Comparison of ENCODE assay signal across 26 cellular contexts in the genomic region with DNA sequence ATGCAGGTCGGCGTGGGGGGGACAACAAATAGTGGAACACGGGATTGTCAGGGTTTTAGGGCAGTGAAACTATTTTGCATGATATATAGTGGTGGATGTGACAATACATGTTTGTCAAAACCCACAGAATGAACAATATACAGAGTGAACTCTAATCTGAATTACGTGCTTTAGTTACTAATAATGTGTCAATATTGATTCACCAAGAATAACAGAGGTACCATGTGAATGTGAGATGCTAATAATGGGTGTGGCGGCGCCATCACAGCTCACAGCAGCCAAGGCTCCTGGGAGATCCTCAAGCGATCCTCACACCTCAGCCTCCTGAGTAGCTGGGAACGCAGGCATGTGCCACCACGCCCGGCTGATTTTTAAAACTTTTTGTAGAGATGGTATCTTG. TPM values are rescaled to one million over a fixed set of nuclear protein-coding genes. Genes with fewer than 3 reads are reported as not detected.
DNase-seq lines count a peak whose midpoint lies in the region; ATAC-seq, FAIRE-seq and TF ChIP-seq lines count a peak whose summit lies in the region.
"Had no signal": no experiment of that assay in that cellular context is flagged by ENCODE, and none has a peak within 500 bp of the region (broad histone marks: within the 10 kb centered on the region; RNA-seq: fewer than 3 reads in every experiment).

No MANE protein-coding gene starts in this region.

- no peak overlapping the region for H4K12ac ChIP-seq in trophoblast cell (ENCODE audit: low read depth, low read length)

- peak overlapping the region; percentile 31 for H3K4ac ChIP-seq in trophoblast cell (ENCODE audit: low read depth, low read length)

- no peaks in the 10 kb centered on the region for H3K9me3 Mint-ChIP-seq in GM23338
- H3K9me3 Mint-ChIP-seq: IgD-negative memory B cell had no signal

- H3K23ac ChIP-seq in trophoblast cell (ENCODE audit: low read length): no peak overlapping the region

- TF ChIP-seq CTCF in GM23338 (conservative IDR thresholded peaks at IDR 0.05; ENCODE audit: low read depth in 2 of 2) (no peak), bronchial epithelial cell (IDR thresholded peaks at IDR 0.05; ENCODE audit: insufficient read depth, low read length, severe bottlenecking) (no peak)

- no peaks in the 10 kb centered on the region for H3K9me2 ChIP-seq in GM23338 (ENCODE audit: insufficient read depth)

- no peak overlapping the region for H3K4me2 ChIP-seq in GM23338
- H3K4me2 ChIP-seq in trophoblast cell (ENCODE audit: low read length): no peak overlapping the region

- peaks cover 22% of the 10 kb centered on the region for H3K4me1 ChIP-seq in GM23338 (ENCODE audit: insufficient read depth)
- H3K4me1 ChIP-seq in trophoblast cell (ENCODE audit: control insufficient read depth in 1 of 2, insufficient read depth in 2 of 2, low read length in 2 of 2): peaks cover 19 to 28% of the 10 kb centered on the region in 2 experiments
- H3K4me1 ChIP-seq: BE2C had no signal

- no peak overlapping the region for H3K14ac ChIP-seq in trophoblast cell (ENCODE audit: low read length)

- WGBS in trophoblast cell (ENCODE audit: extremely low coverage, insufficient coverage, insufficient read length): no CpG with 5 or more reads among the region's 10 CpGs

- no peak overlapping the region for H4K91ac ChIP-seq in trophoblast cell (ENCODE audit: low read depth, low read length)

- H3K79me2 ChIP-seq in GM23338 (replicated peaks; ENCODE audit: insufficient read depth) (peaks cover 100% of the 10 kb centered on the region), trophoblast cell (ENCODE audit: control insufficient read depth, insufficient read depth, low read length, poor library complexity) (peaks cover 18% of the 10 kb centered on the region)

- H3F3A ChIP-seq in GM23338 (replicated peaks; ENCODE audit: low read depth): peaks cover 4% of the 10 kb centered on the region; the same call in 1 of the 2 replicates

- no peak overlapping the region for H3K9ac ChIP-seq in trophoblast cell (ENCODE audit: low read length)

- H3K27ac Mint-ChIP-seq in GM23338: no peak overlapping the region
- H3K27ac Mint-ChIP-seq: IgD-negative memory B cell had no signal

- no peak overlapping the region for H2BK12ac ChIP-seq in trophoblast cell (ENCODE audit: low read length)

- H3K4me3 ChIP-seq in GM23338 (no peak overlapping the region), bronchial epithelial cell (ENCODE audit: low read depth, low read length) (no peak overlapping the region), trophoblast cell (ENCODE audit: low read depth, low read length) (no peak overlapping the region)
- H3K4me3 ChIP-seq: MG63, SK-N-MC had no signal

- H3K36me3 ChIP-seq in GM23338 (ENCODE audit: insufficient read depth) (peaks cover 23% of the 10 kb centered on the region), bronchial epithelial cell (ENCODE audit: control insufficient read depth, insufficient read depth, low read length) (peaks cover 8% of the 10 kb centered on the region), trophoblast cell (ENCODE audit: control insufficient read depth in 1 of 2, insufficient read depth in 2 of 2, low read length in 2 of 2) (peaks cover 28 to 29% of the 10 kb centered on the region in 2 experiments)

- peaks cover 51% of the 10 kb centered on the region for H3K36me3 Mint-ChIP-seq in GM23338 (ENCODE audit: low read depth)

- H3K18ac ChIP-seq in trophoblast cell (ENCODE audit: low read length): no peak overlapping the region

- H2AFZ ChIP-seq in GM23338: no peak overlapping the region
- no peak overlapping the region for H2AFZ ChIP-seq in trophoblast cell (ENCODE audit: insufficient read depth, low read length, poor library complexity)

- H3K9me3 ChIP-seq in trophoblast cell (ENCODE audit: insufficient read depth, low read depth, low read length): no peaks in the 10 kb centered on the region
- H3K9me3 ChIP-seq: BE2C, MG63 had no signal

- H2BK120ac ChIP-seq in trophoblast cell (ENCODE audit: insufficient read depth, low read length, poor library complexity): no peak overlapping the region

- no peak for DNase-seq in GM23338 (ENCODE audit: low spot score)
- peak; percentile 66 for DNase-seq in NCI-H748 (lab: John Stamatoyannopoulos, UW; ENCODE audit: unreplicated experiment)
- peak; percentile 81 for DNase-seq in bronchial epithelial cell (ENCODE audit: low read depth)
- DNase-seq in trophoblast cell: no peak
- no peak for DNase-seq in retina
- DNase-seq in caudate nucleus (lab: John Stamatoyannopoulos, UW): no peak
- no peak for DNase-seq in cerebellar cortex (ENCODE audit: low spot score)
- DNase-seq: BE2C, DMS53, GDM1, Karpas-422, MG63, NCI-H1092 treated with DMSO at 0.1 percent for 48 hours, NCI-H2029 treated with DMSO at 0.1 percent for 48 hours, NCI-H2171, NCI-H345, NCI-H524, OCI-M1, SHP77 treated with DMSO at 0.1 percent for 48 hours had no signal

- H4K20me1 ChIP-seq in GM23338 (replicated peaks; ENCODE audit: insufficient read depth): peaks cover 81% of the 10 kb centered on the region

- no peak overlapping the region for H3K4me3 Mint-ChIP-seq in GM23338
- H3K4me3 Mint-ChIP-seq: IgD-negative memory B cell had no signal

- H2AK5ac ChIP-seq in trophoblast cell (ENCODE audit: low read length): no peak overlapping the region

- H3K27ac ChIP-seq in GM23338 (ENCODE audit: low read depth) (0 out of 2 replicates have a peak overlapping the region, but pooled peaks have one; percentile 26), trophoblast cell (ENCODE audit: low read depth, low read length) (no peak overlapping the region), caudate nucleus (ENCODE audit: low read depth, low read length) (no peak overlapping the region)
- H3K27ac ChIP-seq: SK-N-MC had no signal

- no peak for ATAC-seq in GM23338
- ATAC-seq: HCT116 had no signal

- H3K27me3 ChIP-seq in GM23338 (ENCODE audit: insufficient read depth) (no peaks in the 10 kb centered on the region), bronchial epithelial cell (ENCODE audit: control insufficient read depth, insufficient read depth, low read length) (no peaks in the 10 kb centered on the region), trophoblast cell (ENCODE audit: insufficient read depth, low read length) (no peaks in the 10 kb centered on the region)
- H3K27me3 ChIP-seq: BE2C, MG63 had no signal

- H2BK5ac ChIP-seq in trophoblast cell (ENCODE audit: low read depth, low read length, poor library complexity): no peak overlapping the region

- no peak for FAIRE-seq in bronchial epithelial cell (lab: Jason Lieb, UNC)
- FAIRE-seq: D721Med, GM19239, H1 had no signal

- H3K79me1 ChIP-seq in trophoblast cell (ENCODE audit: low read length): peaks cover 7% of the 10 kb centered on the region

- H4K8ac ChIP-seq in trophoblast cell (ENCODE audit: low read depth, low read length): no peak overlapping the region

- H3K27me3 Mint-ChIP-seq in GM23338 (ENCODE audit: insufficient read depth, low read depth, poor library complexity): peaks cover 6% of the 10 kb centered on the region
- H3K27me3 Mint-ChIP-seq: IgD-negative memory B cell had no signal

- H3K4me1 Mint-ChIP-seq in GM23338: peaks cover 38% of the 10 kb centered on the region

TF ChIP-seq in GM23338, 12 proteins besides CTCF, POLR2A, EP300 and RAD21 (continues in another document):
- no peak for TF ChIP-seq NANOG (IDR thresholded peaks at IDR 0.05; ENCODE audit: borderline replicate concordance)

RNA-seq across cellular contexts. Expression of a gene that starts 12.9 kb away (rescaled TPM):
- total RNA-seq in GM23338 (2014; rRNA removed; shearing (Covaris generic)): 118 and 143 TPM in 2 replicates
- 74.1 and 81.6 TPM in 2 replicates for polyA plus RNA-seq in GM23338 (2016; fragmentation: Nextera tagmentation; extraction: Ambion mirVana)
- total RNA-seq in bronchial epithelial cell: 26.5 and 37.4 TPM in 2 replicates
- 65.9 and 68.2 TPM in 2 replicates for polyA plus RNA-seq in trophoblast cell (2013)

RNA-seq across cellular contexts. Expression of a gene that starts 49.1 kb away (rescaled TPM):
- total RNA-seq in GM23338 (2014; rRNA removed; shearing (Covaris generic)): 121 and 125 TPM in 2 replicates
- polyA plus RNA-seq in GM23338 (2016; fragmentation: Nextera tagmentation; extraction: Ambion mirVana): 128 and 131 TPM in 2 replicates
- 96.1 and 146 TPM in 2 replicates for total RNA-seq in bronchial epithelial cell
- polyA plus RNA-seq in trophoblast cell (2013): 55.8 and 58.2 TPM in 2 replicates

RNA-seq across cellular contexts. Expression of a gene that starts 60.0 kb away (rescaled TPM):
- total RNA-seq in GM23338 (2014; rRNA removed; shearing (Covaris generic)): 0.52 TPM in 1 of 2 replicates, not detected in the other
- polyA plus RNA-seq in GM23338 (2016; fragmentation: Nextera tagmentation; extraction: Ambion mirVana): 0.73 and 0.97 TPM in 2 replicates
- total RNA-seq in bronchial epithelial cell: not detected in 2 replicates
- 0.10 TPM in 2 replicates for polyA plus RNA-seq in trophoblast cell (2013)
- total RNA-seq: A673, H1 had no signal

Comparison
In these comparisons a context has a peak if more than half of its experiments do, and no peak if none do; other contexts are left out.
1. DNase-seq: peak in NCI-H748 (single experiment) and bronchial epithelial cell (single experiment); none in GM23338 (single experiment), trophoblast cell (0 of 2), retina (single experiment), caudate nucleus (0 of 61) and cerebellar cortex (single experiment).